ENCODE assay signal across 32 cellular contexts in genomic region chr1:240743696-240744095, GRCh38.
"Had no signal": no experiment of that assay in that cellular context is flagged by ENCODE, and none has a peak within 500 bp of the region (broad histone marks: within the 10 kb centered on the region; RNA-seq: fewer than 3 reads in every experiment).

No MANE protein-coding gene starts in this region.

- H3K4me1 Mint-ChIP-seq: activated CD4-positive, alpha-beta memory T cell treated with anti-CD3 and anti-CD28 coated beads, Interleukin-2, amount 10 ng/mL, durations not matched to agents 7 days and 5 days; activated CD4-positive, alpha-beta T cell treated with anti-CD3 and anti-CD28 coated beads, Interleukin-2, amount 10 ng/mL, durations not matched to agents 7 days and 5 days; activated T-helper 17 cell treated with anti-CD3 and anti-CD28 coated beads, Interleukin-2, amount 50 U/mL, for 72 hours; central memory CD8-positive, alpha-beta T cell; T-helper 17 cell had no signal

- DNase-seq: activated CD4-positive, alpha-beta memory T cell treated with anti-CD3 and anti-CD28 coated beads, Interleukin-2, amount 10 ng/mL, durations not matched to agents 7 days and 5 days; activated CD4-positive, alpha-beta T cell treated with anti-CD3 and anti-CD28 coated beads for 1 hour; activated CD4-positive, alpha-beta T cell treated with anti-CD3 and anti-CD28 coated beads for 4 hours; activated CD4-positive, alpha-beta T cell treated with anti-CD3 and anti-CD28 coated beads, Interleukin-2, amount 10 ng/mL, durations not matched to agents 7 days and 5 days; activated CD4-positive, alpha-beta T cell treated with anti-CD3 and anti-CD28 coated beads, Interleukin-2, amount 50 U/mL, for 4 hours; activated effector memory CD4-positive, alpha-beta T cell treated with Interleukin-2 at 50 U/mL for 16 hours; activated gamma-delta T cell treated with Interleukin-2 at 50 U/mL for 16 hours; activated naive CD4-positive, alpha-beta T cell treated with anti-CD3 and anti-CD28 coated beads, Interleukin-2, amount 50 U/mL, for 16 hours; activated naive CD4-positive, alpha-beta T cell treated with Interleukin-2 at 50 U/mL for 16 hours; activated T-cell treated with anti-CD3 and anti-CD28 coated beads, Interleukin-2, amount 50 U/mL, for 4 hours; amniotic stem cell; anterior cingulate cortex; brain microvascular endothelial cell; cortex of kidney; dermis blood vessel endothelial cell; effector CD8-positive, alpha-beta T cell; esophagus squamous epithelium; foreskin melanocyte; heart right ventricle; T-helper 17 cell; T1000 had no signal

- FAIRE-seq: astrocyte, bronchial epithelial cell, endometrium, endothelial cell of umbilical vein had no signal

- H2AFZ ChIP-seq: hepatocyte had no signal

- H3K36me3 ChIP-seq: brain microvascular endothelial cell, esophagus squamous epithelium, gastroesophageal sphincter, heart right ventricle had no signal

- H3K4me1 ChIP-seq: esophagus squamous epithelium, gastroesophageal sphincter, heart right ventricle had no signal

- H3K27me3 Mint-ChIP-seq: activated CD4-positive, alpha-beta memory T cell treated with anti-CD3 and anti-CD28 coated beads, Interleukin-2, amount 10 ng/mL, durations not matched to agents 7 days and 5 days; activated naive CD8-positive, alpha-beta T cell; central memory CD8-positive, alpha-beta T cell had no signal

- H3K79me2 ChIP-seq: hepatocyte had no signal

- H3K27me3 ChIP-seq: brain microvascular endothelial cell, esophagus squamous epithelium, gastroesophageal sphincter, heart right ventricle, hepatocyte had no signal

- H3K4me2 ChIP-seq: hepatocyte had no signal

- H3K4me3 Mint-ChIP-seq: activated CD4-positive, alpha-beta memory T cell treated with anti-CD3 and anti-CD28 coated beads, Interleukin-2, amount 10 ng/mL, durations not matched to agents 7 days and 5 days; activated CD4-positive, alpha-beta T cell treated with anti-CD3 and anti-CD28 coated beads, Interleukin-2, amount 10 ng/mL, durations not matched to agents 7 days and 5 days; activated naive CD8-positive, alpha-beta T cell; activated T-cell treated with anti-CD3 and anti-CD28 coated beads, Interleukin-2, amount 50 U/mL, for 4 hours; activated T-helper 17 cell treated with anti-CD3 and anti-CD28 coated beads, Interleukin-2, amount 50 U/mL, for 72 hours; central memory CD8-positive, alpha-beta T cell; T-helper 17 cell; T-helper 2 cell treated with Interferon-gamma antibody and Interleukin-4, amounts not matched to agents 5 μg/mL and 100 μg/mL, for 36 hours had no signal

- H3K9me3 ChIP-seq: esophagus squamous epithelium, gastroesophageal sphincter, heart right ventricle had no signal

- H3K27ac ChIP-seq: brain microvascular endothelial cell, epithelial cell of prostate, esophagus squamous epithelium, gastroesophageal sphincter, heart right ventricle, hepatocyte had no signal

- H3K36me3 Mint-ChIP-seq: activated naive CD8-positive, alpha-beta T cell had no signal

- H3K9me3 Mint-ChIP-seq: activated CD4-positive, alpha-beta T cell treated with anti-CD3 and anti-CD28 coated beads, Interleukin-2, amount 10 ng/mL, durations not matched to agents 7 days and 5 days; activated T-cell treated with anti-CD3 and anti-CD28 coated beads, Interleukin-2, amount 50 U/mL, for 4 hours; activated T-helper 17 cell treated with anti-CD3 and anti-CD28 coated beads, Interleukin-2, amount 50 U/mL, for 72 hours; central memory CD8-positive, alpha-beta T cell; T-helper 2 cell treated with Interferon-gamma antibody and Interleukin-4, amounts not matched to agents 5 μg/mL and 100 μg/mL, for 36 hours had no signal

- ATAC-seq: activated T-cell treated with anti-CD3 and anti-CD28 coated beads, Interleukin-2, amount 50 U/mL, for 4 hours; activated T-helper 17 cell treated with anti-CD3 and anti-CD28 coated beads, Interleukin-2, amount 50 U/mL, for 72 hours; gastroesophageal sphincter; heart right ventricle; T-helper 17 cell had no signal

- H3K27ac Mint-ChIP-seq: activated CD4-positive, alpha-beta memory T cell treated with anti-CD3 and anti-CD28 coated beads, Interleukin-2, amount 10 ng/mL, durations not matched to agents 7 days and 5 days; activated CD4-positive, alpha-beta T cell treated with anti-CD3 and anti-CD28 coated beads, Interleukin-2, amount 10 ng/mL, durations not matched to agents 7 days and 5 days; activated naive CD8-positive, alpha-beta T cell; activated T-helper 17 cell treated with anti-CD3 and anti-CD28 coated beads, Interleukin-2, amount 50 U/mL, for 72 hours; T-helper 17 cell; T-helper 2 cell treated with Interferon-gamma antibody and Interleukin-4, amounts not matched to agents 5 μg/mL and 100 μg/mL, for 36 hours had no signal

- H3K4me3 ChIP-seq: esophagus squamous epithelium, gastroesophageal sphincter, heart right ventricle, hepatocyte had no signal
